ENCODE assay signal across 16 cellular contexts in genomic region chr10:60594476-60595051, GRCh38.
A peak's percentile ranks its signal among the peaks of the same experiment; 100 is the strongest.
DNase-seq lines count a peak whose midpoint lies in the region; ATAC-seq and TF ChIP-seq lines count a peak whose summit lies in the region.
"Had no signal": no experiment of that assay in that cellular context is flagged by ENCODE, and none has a peak within 500 bp of the region (broad histone marks: within the 10 kb centered on the region; RNA-seq: fewer than 3 reads in every experiment).

No MANE protein-coding gene starts in this region.

- in situ Hi-C loops in GM23248 (cut with MboI), result no loop called here

- H3F3A ChIP-seq in GM23248 (ENCODE audit: insufficient read depth), result no peaks in the 10 kb centered on the region

- H3K27me3 Mint-ChIP-seq in glutamatergic neuron (ENCODE audit: unreplicated experiment), result no peaks in the 10 kb centered on the region

- no peaks in the 10 kb centered on the region for H3K9me2 ChIP-seq in GM23248 (ENCODE audit: insufficient read depth)

- H3K36me3 ChIP-seq in GM23248 (ENCODE audit: low read depth) (no peaks in the 10 kb centered on the region), RWPE2 (ENCODE audit: low read depth) (no peaks in the 10 kb centered on the region)
- H3K36me3 ChIP-seq: MG63 had no signal

- H3K79me2 ChIP-seq in GM23248 (ENCODE audit: insufficient read depth), result no peaks in the 10 kb centered on the region
- H3K79me2 ChIP-seq: hepatocyte had no signal

- no peak overlapping the region for H3K4me3 ChIP-seq in AG10803 (ENCODE audit: low read length)
- no peak overlapping the region for H3K4me3 ChIP-seq in GM23248
- no peak overlapping the region for H3K4me3 ChIP-seq in RWPE2 (ENCODE audit: severe bottlenecking)
- H3K4me3 ChIP-seq: hepatocyte, MG63, mucosa of descending colon had no signal

- DNase-seq in AG10803 (ENCODE audit: low read depth) (no peak), GM23248 (peak; percentile 57), RWPE2 (ENCODE audit: low spot score) (no peak), glutamatergic neuron (no peak), HPDE6-E6E7 (ENCODE audit: extremely low spot score) (no peak), NCI-H2107 (lab: John Stamatoyannopoulos, UW) (no peak)
- DNase-seq: activated gamma-delta T cell treated with Interleukin-2 at 50 U/mL for 16 hours, COR-L47, dermis blood vessel endothelial cell, MG63, mucosa of descending colon, NCI-H748 treated with DMSO at 0.1 percent for 48 hours had no signal

- ATAC-seq in RWPE2 (ENCODE audit: low read depth) (0 out of 3 replicates have a peak, but pooled peaks have one; percentile 31), GM21381 (IDR thresholded peaks at IDR 0.05; ENCODE audit: unreplicated experiment) (no peak), HG02759 (IDR thresholded peaks at IDR 0.05; ENCODE audit: unreplicated experiment) (no peak)
- ATAC-seq: activated CD4-positive, CD25-positive, alpha-beta regulatory T cell treated with anti-CD3 and anti-CD28 coated beads, Interleukin-2, amount 50 U/mL, for 24 hours; mucosa of descending colon had no signal

- WGBS in GM23248 (ENCODE audit: low coverage in 1 of 2, low lambda C conversion rate in 2 of 2, missing lambda C conversion rate in 2 of 2), 2 experiments, result 53 to 54% methylated on average over 1 of the region's 1 CpG

- no peak overlapping the region for H3K4me2 ChIP-seq in GM23248 (ENCODE audit: unreplicated experiment)
- H3K4me2 ChIP-seq: hepatocyte had no signal

- H3K27ac Mint-ChIP-seq in glutamatergic neuron (ENCODE audit: unreplicated experiment), result no peak overlapping the region

- no peak overlapping the region for H2AFZ ChIP-seq in GM23248
- H2AFZ ChIP-seq: hepatocyte had no signal

- H3K9ac ChIP-seq in GM23248, result no peak overlapping the region

- 0 out of 2 replicates have a peak, but pooled peaks have one; percentile 9 for TF ChIP-seq CTCF in AG10803 (conservative IDR thresholded peaks at IDR 0.05; ENCODE audit: low read length)
- no peak for TF ChIP-seq CTCF in RWPE2 (IDR thresholded peaks at IDR 0.05; ENCODE audit: poor library complexity, severe bottlenecking)
- peak; percentile 33 for TF ChIP-seq CTCF in glutamatergic neuron (IDR thresholded peaks at IDR 0.05; ENCODE audit: partially characterized antibody, unreplicated experiment)

- H3K4me1 Mint-ChIP-seq in glutamatergic neuron (ENCODE audit: low read depth, unreplicated experiment), result no peaks in the 10 kb centered on the region

- H3K4me1 ChIP-seq in GM23248 (ENCODE audit: insufficient read depth), result no peaks in the 10 kb centered on the region
- H3K4me1 ChIP-seq in RWPE2 (ENCODE audit: insufficient read depth, poor library complexity, severe bottlenecking), result no peaks in the 10 kb centered on the region

- H3K27ac ChIP-seq in GM23248, result no peak overlapping the region
- no peak overlapping the region for H3K27ac ChIP-seq in RWPE2 (ENCODE audit: poor library complexity, severe bottlenecking)
- H3K27ac ChIP-seq: hepatocyte had no signal

- no peaks in the 10 kb centered on the region for H3K9me3 Mint-ChIP-seq in glutamatergic neuron (ENCODE audit: unreplicated experiment)

- H3K4me3 Mint-ChIP-seq in glutamatergic neuron (ENCODE audit: unreplicated experiment), result no peak overlapping the region

- H4K20me1 ChIP-seq in GM23248 (ENCODE audit: insufficient read depth), result no peaks in the 10 kb centered on the region

- no peaks in the 10 kb centered on the region for H3K36me3 Mint-ChIP-seq in glutamatergic neuron (ENCODE audit: unreplicated experiment)

- H3K27me3 ChIP-seq in GM23248 (replicated peaks; ENCODE audit: insufficient read depth) (no peaks in the 10 kb centered on the region), RWPE2 (ENCODE audit: insufficient read depth, poor library complexity, severe bottlenecking) (no peaks in the 10 kb centered on the region)
- H3K27me3 ChIP-seq: hepatocyte had no signal

- H3K9me3 ChIP-seq in GM23248 (ENCODE audit: low read depth), result no peaks in the 10 kb centered on the region
- H3K9me3 ChIP-seq in RWPE2 (ENCODE audit: severe bottlenecking), result no peaks in the 10 kb centered on the region
- H3K9me3 ChIP-seq: MG63, mucosa of descending colon had no signal
